In the genomic region with DNA sequence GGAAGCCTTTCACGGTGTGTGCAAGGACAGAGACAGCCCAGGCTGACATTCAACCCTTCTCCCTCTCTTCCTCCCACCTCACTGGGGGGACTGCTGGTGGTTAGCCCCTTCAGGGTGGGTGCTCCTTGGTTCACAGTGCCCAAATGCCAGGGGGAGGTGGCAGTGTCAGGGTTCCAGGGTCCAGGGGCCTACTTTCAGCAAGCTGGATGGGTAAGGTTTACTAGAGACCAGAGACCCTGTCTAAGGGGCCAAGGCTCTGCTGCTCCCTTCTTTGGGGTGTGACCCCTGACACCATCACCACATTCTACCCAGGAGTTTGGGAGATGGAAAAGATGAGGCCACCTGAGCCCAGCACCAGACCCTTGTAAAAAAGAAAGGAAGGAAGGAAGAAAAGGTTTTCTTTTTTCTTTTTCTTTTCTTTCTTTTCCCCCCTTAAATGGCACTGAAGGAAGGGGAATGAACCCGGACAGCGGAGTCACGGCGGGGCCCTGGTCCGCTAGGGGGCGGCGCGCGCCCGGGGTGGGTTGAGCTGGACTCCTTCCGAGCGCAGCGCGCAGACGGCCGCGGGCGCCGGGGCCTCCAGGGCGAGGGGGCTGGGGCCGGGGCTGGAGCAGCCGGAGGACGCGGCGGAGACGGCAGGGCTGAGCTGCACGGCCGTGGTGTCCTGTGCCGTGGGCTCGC, we compare ENCODE assay signal across 8 cellular contexts. TPM values are rescaled to one million over a fixed set of nuclear protein-coding genes. Genes with fewer than 3 reads are reported as not detected.
DNase-seq lines count a peak whose midpoint lies in the region; ATAC-seq and TF ChIP-seq lines count a peak whose summit lies in the region.

No MANE protein-coding gene starts in this region.

- peaks cover 18 to 30% of the 10 kb centered on the region in 2 donors for H3K27me3 Mint-ChIP-seq in T-cell

- H3K4me3 ChIP-seq in adipocyte (ENCODE audit: low read length) = peak overlapping the region; percentile 61
- peak overlapping the region; percentile 46 for H3K4me3 ChIP-seq in right cardiac atrium (ENCODE audit: low read length)
- peak overlapping the region; percentile 25 to 53 (median 34) for H3K4me3 ChIP-seq in gastrocnemius medialis

- peak; percentile 47 to 67 (median 56) for TF ChIP-seq CTCF in gastrocnemius medialis (IDR thresholded peaks at IDR 0.05 in 4 of 5, conservative IDR thresholded peaks at IDR 0.05 in 1 of 5)

- H3K9me3 Mint-ChIP-seq in T-cell = no peaks in the 10 kb centered on the region

- intact Hi-C loops in right cardiac atrium (cut with DNase I) (loop anchor here (2.0 to 10.0 kb wide), 3 partner anchors 190 to 192 kb away; no protein-coding TSS in a partner anchor), gastrocnemius medialis (cut with DNase I; ENCODE audit: low total_unique reads) (loop anchor here (2.0 kb wide), 1 partner anchor 192 kb away; no protein-coding TSS in a partner anchor)

- peaks cover 4 to 26% (median 6%) of the 10 kb centered on the region in 3 donors for H3K4me1 Mint-ChIP-seq in T-cell

- WGBS in right cardiac atrium = 1% methylated on average over 31 of the region's 31 CpGs

- H3K9me3 ChIP-seq in adipocyte (ENCODE audit: control insufficient read depth, low read length) = no peaks in the 10 kb centered on the region
- no peaks in the 10 kb centered on the region for H3K9me3 ChIP-seq in right cardiac atrium (ENCODE audit: control insufficient read depth, low read length)
- H3K9me3 ChIP-seq in gastrocnemius medialis = no peaks in the 10 kb centered on the region

- POLR2A ChIA-PET in T-cell (lab: Charles Lee) = interaction anchor here (0.6 to 0.7 kb wide), 3 partner anchors 49 to 839 kb away, joined by 3 to 4 read pairs (median 3); a partner anchor contains a TSS

- peak overlapping the region; percentile 32 to 56 (median 47) for H3K4me3 Mint-ChIP-seq in T-cell

- TF ChIP-seq POLR2A in gastrocnemius medialis (IDR thresholded peaks at IDR 0.05) = peak in 1 of 2 donors; percentile 13

- peak overlapping the region; percentile 4 for H3K27ac ChIP-seq in right cardiac atrium (ENCODE audit: low read length)
- no peak overlapping the region for H3K27ac ChIP-seq in gastrocnemius medialis

- H3K4me1 ChIP-seq in adipocyte (ENCODE audit: control insufficient read depth, insufficient read depth, low read length) (peaks cover 3% of the 10 kb centered on the region), right cardiac atrium (ENCODE audit: control insufficient read depth, insufficient read depth, low read length) (no peaks in the 10 kb centered on the region), gastrocnemius medialis (no peaks in the 10 kb centered on the region)

- peaks cover 58% of the 10 kb centered on the region for H3K27me3 ChIP-seq in adipocyte (replicated peaks; ENCODE audit: control insufficient read depth, insufficient read depth, low read length)
- no peaks in the 10 kb centered on the region for H3K27me3 ChIP-seq in right cardiac atrium (ENCODE audit: control insufficient read depth, insufficient read depth)
- H3K27me3 ChIP-seq in gastrocnemius medialis = no peaks in the 10 kb centered on the region

- ATAC-seq in HG02798 (IDR thresholded peaks at IDR 0.05; ENCODE audit: poor library complexity, unreplicated experiment) (peak; percentile 44), T-cell (replicated peaks in 1 of 4) (peak; percentile 87 to 90 (median 88)), right cardiac atrium (peak; percentile 79 to 87), gastrocnemius medialis (peak; percentile 71 to 84), HG03565 (IDR thresholded peaks at IDR 0.05; ENCODE audit: unreplicated experiment) (no peak)

- in situ Hi-C loops in gastrocnemius medialis (cut with MboI; ENCODE audit: low sequenced_read_pairs in 4 of 4) = loop anchor here in 2 of 4 donors (10.0 to 25.0 kb wide), 2 partner anchors 95 to 192 kb away; no protein-coding TSS in a partner anchor

- H3K36me3 ChIP-seq in adipocyte (ENCODE audit: control insufficient read depth, insufficient read depth, low read length, severe bottlenecking) = no peaks in the 10 kb centered on the region
- H3K36me3 ChIP-seq in gastrocnemius medialis = no peaks in the 10 kb centered on the region

- CTCF ChIA-PET in T-cell (lab: Charles Lee) = interaction anchor here (0.7 to 1.3 kb wide), 8 partner anchors 13 to 1309 kb away, joined by 3 to 6 read pairs (median 3); a partner anchor contains a TSS

- H3K36me3 Mint-ChIP-seq in T-cell = no peaks in the 10 kb centered on the region

- DNase-seq in COLO668 (lab: John Stamatoyannopoulos, UW; ENCODE audit: unreplicated experiment) = peak; percentile 86
- DNase-seq in T-cell = peak; percentile 13 to 76 (median 50)
- peak; percentile 84 for DNase-seq in adipocyte (ENCODE audit: low read depth)
- DNase-seq in right cardiac atrium = peak; percentile 68 to 91 (median 89)
- peak; percentile 15 to 28 for DNase-seq in gastrocnemius medialis
- DNase-seq in RKO (ENCODE audit: low spot score) = no peak

- H3K9ac ChIP-seq in adipocyte (ENCODE audit: low read length) = peak overlapping the region; percentile 68

- H3K27ac Mint-ChIP-seq in T-cell = no peak overlapping the region

RNA-seq across cellular contexts. Expression of a gene that starts 18.8 kb away (rescaled TPM):
- total RNA-seq in T-cell (under 1 TPM in 1 of 5 donors, not detected in 4; 0.14 TPM), right cardiac atrium (not detected), gastrocnemius medialis (not detected)
- not detected for polyA plus RNA-seq in right cardiac atrium

RNA-seq across cellular contexts. Expression of a gene that starts 43.0 kb away (rescaled TPM):
- total RNA-seq in T-cell = not detected
- not detected for total RNA-seq in right cardiac atrium
- not detected for polyA plus RNA-seq in right cardiac atrium
- total RNA-seq in gastrocnemius medialis = not detected
